ENCODE assay signal across 8 cellular contexts in genomic region chr9:120755827-120756434, GRCh38. TPM values are rescaled to one million over a fixed set of nuclear protein-coding genes. Genes with fewer than 3 reads are reported as not detected.
A peak's percentile ranks its signal among the peaks of the same experiment; 100 is the strongest.
DNase-seq lines count a peak whose midpoint lies in the region; FAIRE-seq and TF ChIP-seq lines count a peak whose summit lies in the region.

No MANE protein-coding gene starts in this region.

- H3K27me3 ChIP-seq in A673 (replicated peaks; ENCODE audit: insufficient read depth, low read depth, low read length, poor library complexity) (no peaks in the 10 kb centered on the region), Karpas-422 (ENCODE audit: low read length) (no peaks in the 10 kb centered on the region), left ventricle myocardium inferior (ENCODE audit: low read depth) (no peaks in the 10 kb centered on the region), sigmoid colon (no peaks in the 10 kb centered on the region)

- peak; percentile 89 for TF ChIP-seq CTCF in A673 (conservative IDR thresholded peaks at IDR 0.05; ENCODE audit: low read depth, low read length)
- TF ChIP-seq CTCF in left ventricle myocardium inferior (IDR thresholded peaks at IDR 0.05; ENCODE audit: borderline replicate concordance): peak; percentile 89
- TF ChIP-seq CTCF in sigmoid colon (IDR thresholded peaks at IDR 0.05): peak; percentile 65 to 92 (median 86)

- CTCF ChIA-PET in A673 (lab: Charles Lee): interaction anchor here (0.8 to 2.5 kb wide), 4 partner anchors 20 to 366 kb away, joined by 3 to 14 read pairs (median 3); no protein-coding TSS in a partner anchor

- H3K9ac ChIP-seq in Karpas-422 (ENCODE audit: low read length): peak overlapping the region; percentile 73

- H3K27ac ChIP-seq in A673 (ENCODE audit: low read depth, low read length, poor library complexity, severe bottlenecking) (no peak overlapping the region), Karpas-422 (ENCODE audit: low read length) (peak overlapping the region; percentile 99), left ventricle myocardium inferior (replicated peaks) (no peak overlapping the region), sigmoid colon (peak overlapping the region in 1 of 4 donors; percentile 24)

- no peak overlapping the region for H2AFZ ChIP-seq in Karpas-422 (ENCODE audit: low read length)

- H3K9me3 ChIP-seq in A673 (ENCODE audit: low read depth, low read length, poor library complexity, severe bottlenecking) (no peaks in the 10 kb centered on the region), Karpas-422 (ENCODE audit: low read length) (no peaks in the 10 kb centered on the region), left ventricle myocardium inferior (replicated peaks) (no peaks in the 10 kb centered on the region), sigmoid colon (no peaks in the 10 kb centered on the region)

- no peaks in the 10 kb centered on the region for H3K9me2 ChIP-seq in Karpas-422 (replicated peaks; ENCODE audit: insufficient read depth, low read length)

- TF ChIP-seq POLR2A in GM12891 (IDR thresholded peaks at IDR 0.05; ENCODE audit: low read depth, low read length) (no peak), sigmoid colon (IDR thresholded peaks at IDR 0.05) (no peak)

- no peak for TF ChIP-seq EP300 in sigmoid colon (IDR thresholded peaks at IDR 0.05)

- WGBS in sigmoid colon, 2 donors: 16 to 24% methylated on average over 6 of the region's 6 CpGs

- H3K4me1 ChIP-seq in A673 (ENCODE audit: insufficient read depth, low read length, poor library complexity, severe bottlenecking) (peaks cover 18% of the 10 kb centered on the region), Karpas-422 (ENCODE audit: low read length) (peaks cover 91% of the 10 kb centered on the region), left ventricle myocardium inferior (no peaks in the 10 kb centered on the region), sigmoid colon (peaks cover 0 to 12% (median 7%) of the 10 kb centered on the region in 4 donors)

- FAIRE-seq in GM12891 (lab: Jason Lieb, UNC): peak; percentile 83

- H3K4me3 ChIP-seq in A673 (ENCODE audit: low read depth, low read length, poor library complexity, severe bottlenecking): no peak overlapping the region
- H3K4me3 ChIP-seq in Karpas-422 (ENCODE audit: low read length): peak overlapping the region; percentile 51
- H3K4me3 ChIP-seq in left ventricle myocardium inferior: no peak overlapping the region
- H3K4me3 ChIP-seq in sigmoid colon: no peak overlapping the region

- DNase-seq in A673 (ENCODE audit: low spot score) (peak; percentile 65), GM12891 (ENCODE audit: insufficient read length, low spot score) (peak; percentile 26), Karpas-422 (peak; percentile 94), SW 1271 (lab: John Stamatoyannopoulos, UW) (peak; percentile 10 to 40), left ventricle myocardium inferior (no peak), sigmoid colon (no peak), NCI-H226 (no peak)
- peak; percentile 44 for DNase-seq in activated naive CD8-positive, alpha-beta T cell treated with anti-CD3 and anti-CD28 coated beads, Interleukin-2, amount 50 U/mL, for 16 hours (ENCODE audit: low read depth, low spot score)

- peak overlapping the region; percentile 65 for H3K4me2 ChIP-seq in Karpas-422 (ENCODE audit: low read depth, low read length, poor library complexity, severe bottlenecking)

- no peaks in the 10 kb centered on the region for H4K20me1 ChIP-seq in Karpas-422 (ENCODE audit: insufficient read depth, low read depth, low read length)

- BruUV-seq in A673 (replicated peaks; lab: Mats Ljungman, UMichigan): no TSS peak

- H3K36me3 ChIP-seq in A673 (ENCODE audit: insufficient read depth, low read length, poor library complexity, severe bottlenecking) (no peaks in the 10 kb centered on the region), Karpas-422 (ENCODE audit: insufficient read depth, low read length) (peaks cover 11% of the 10 kb centered on the region; the same call in 1 of the 2 replicates), left ventricle myocardium inferior (peaks cover 12% of the 10 kb centered on the region), sigmoid colon (peaks cover 0 to 16% (median 0%) of the 10 kb centered on the region in 4 donors)

- peaks cover 8% of the 10 kb centered on the region; the same call in 1 of the 2 replicates for H3K79me2 ChIP-seq in Karpas-422 (ENCODE audit: low read length)

- intact Hi-C loops in A673 (cut with micrococcal nuclease; ENCODE audit: unreplicated experiment): loop anchor here (1.0 to 2.0 kb wide), 2 partner anchors 180 to 301 kb away; no protein-coding TSS in a partner anchor
- intact Hi-C loops in left ventricle myocardium inferior (cut with micrococcal nuclease): loop anchor here (5.0 to 10.0 kb wide), 2 partner anchors 179 to 306 kb away; no protein-coding TSS in a partner anchor
- intact Hi-C loops in sigmoid colon (cut with DNase I): loop anchor here (1.0 kb wide), 1 partner anchor 180 kb away; no protein-coding TSS in a partner anchor

- POLR2A ChIA-PET in A673 (lab: Charles Lee; ENCODE audit: low non-redundant PET): interaction anchor here (0.6 kb wide), 1 partner anchor 454 kb away, joined by 3 read pairs; no protein-coding TSS in a partner anchor

TF ChIP-seq in GM12891, 5 proteins besides CTCF, POLR2A, EP300 and RAD21:
- TF ChIP-seq TAF1 (IDR thresholded peaks at IDR 0.05; ENCODE audit: low read depth, low read length) (no peak), POLR2AphosphoS5 (IDR thresholded peaks at IDR 0.05; ENCODE audit: low read depth, low read length) (no peak), POU2F2 (IDR thresholded peaks at IDR 0.05; ENCODE audit: low read depth, low read length) (no peak), PAX5 (IDR thresholded peaks at IDR 0.05; ENCODE audit: insufficient read depth, low read length, severe bottlenecking) (no peak), SPI1 (IDR thresholded peaks at IDR 0.05; ENCODE audit: low read depth, low read length) (no peak)
TF ChIP-seq in GM12891: peak in this region for 0.

RNA-seq across cellular contexts. Expression of gene FBXW2, which starts 37.3 kb away (rescaled TPM):
- total RNA-seq in A673 (2021) (63.9 and 68.5 TPM in 2 replicates), left ventricle myocardium inferior (41.3 TPM), sigmoid colon (10 to 100 TPM; 30.9 to 61.8 (median 36.3) TPM)
- 15.9 TPM for polyA plus RNA-seq in GM12891 (2012; ENCODE audit: low read depth, missing spikeins)
- total RNA-seq in Karpas-422 (2014; rRNA removed; shearing (Covaris generic); ENCODE audit: low replicate concordance): 40.8 and 42.0 TPM in 2 replicates
- polyA plus RNA-seq in sigmoid colon: 10 to 100 TPM; 10.2 to 24.0 (median 16.6) TPM

RNA-seq across cellular contexts. Expression of gene MEGF9, which starts 41.7 kb away (rescaled TPM):
- total RNA-seq in A673 (2021) (11.5 and 12.2 TPM in 2 replicates), left ventricle myocardium inferior (5.1 TPM), sigmoid colon (10 to 100 TPM; 11.8 to 21.0 (median 15.7) TPM)
- 0.63 TPM for polyA plus RNA-seq in GM12891 (2012; ENCODE audit: low read depth, missing spikeins)
- total RNA-seq in Karpas-422 (2014; rRNA removed; shearing (Covaris generic); ENCODE audit: low replicate concordance): 55.4 and 86.6 TPM in 2 replicates
- 1 to 10 TPM; 2.5 to 4.4 (median 3.0) TPM for polyA plus RNA-seq in sigmoid colon

Comparison
In these comparisons a context has a peak if more than half of its experiments do, and no peak if none do; other contexts are left out.
1. DNase-seq: peak in A673 (single experiment), GM12891 (single experiment), Karpas-422 (single experiment), SW 1271 (2 of 2) and activated naive CD8-positive, alpha-beta T cell treated with anti-CD3 and anti-CD28 coated beads, Interleukin-2, amount 50 U/mL, for 16 hours (single experiment); none in left ventricle myocardium inferior (single experiment), sigmoid colon (single experiment) and NCI-H226 (single experiment).
2. Peak in every context shown above with its lines, with median percentiles within 50 percentile points of each other: CTCF ChIP-seq.